ENCODE assay signal across 22 cellular contexts in genomic region chr11:115845872-115846271, GRCh38.
"Had no signal": no experiment of that assay in that cellular context is flagged by ENCODE, and none has a peak within 500 bp of the region (broad histone marks: within the 10 kb centered on the region; RNA-seq: fewer than 3 reads in every experiment).

No MANE protein-coding gene starts in this region.

- H3K79me2 ChIP-seq: parathyroid adenoma had no signal

- H3K4me3 Mint-ChIP-seq: naive thymus-derived CD4-positive, alpha-beta T cell; nephron progenitor cell had no signal

- ATAC-seq: foreskin keratinocyte; left lobe of liver; lower lobe of right lung; naive thymus-derived CD4-positive, alpha-beta T cell; psoas muscle; stimulated activated naive CD8-positive, alpha-beta T cell treated with anti-CD3 and anti-CD28 coated beads, Interleukin-15, Interleukin-2, amounts not matched to agents 100 U/mL and 50 U/mL, for 24 hours had no signal

- H3K4me3 ChIP-seq: esophagus squamous epithelium, lower lobe of right lung, psoas muscle, tibial artery, upper lobe of left lung, uterus had no signal

- H3K27ac Mint-ChIP-seq: naive thymus-derived CD4-positive, alpha-beta T cell; nephron progenitor cell had no signal

- H3K4me1 ChIP-seq: esophagus squamous epithelium, foreskin keratinocyte, lower lobe of right lung, parathyroid adenoma, psoas muscle, tibial artery, upper lobe of left lung, uterus had no signal

- H3K9ac ChIP-seq: parathyroid adenoma had no signal

- H3K36me3 ChIP-seq: esophagus squamous epithelium, lower lobe of right lung, tibial artery, upper lobe of left lung, uterus had no signal

- FAIRE-seq: colon, small intestine had no signal

- H3K27ac ChIP-seq: esophagus squamous epithelium, foreskin keratinocyte, lower lobe of right lung, parathyroid adenoma, psoas muscle, tibial artery, upper lobe of left lung, uterus had no signal

- H3K27me3 ChIP-seq: foreskin keratinocyte, tibial artery, upper lobe of left lung, uterus had no signal

- H3K9me3 ChIP-seq: esophagus squamous epithelium, lower lobe of right lung, upper lobe of left lung, uterus had no signal

- DNase-seq: cerebellar nuclear complex; dermis blood vessel endothelial cell; esophagus squamous epithelium; foreskin keratinocyte; head of caudate nucleus; hypothalamus; islet precursor cell; lower lobe of right lung; mesenchymal stem cell; naive thymus-derived CD4-positive, alpha-beta T cell; nephron progenitor cell; psoas muscle; retina; small intestine; stimulated activated CD4-positive, alpha-beta T cell treated with anti-CD3 and anti-CD28 coated beads, Interleukin-12 subunit alpha, Interleukin-12 subunit beta, amount 100 ng/mL, for 4 hours; stimulated activated naive CD8-positive, alpha-beta T cell treated with anti-CD3 and anti-CD28 coated beads, Interleukin-15, Interleukin-2, amounts not matched to agents 100 U/mL and 50 U/mL, for 24 hours; tibial artery; upper lobe of left lung; uterus had no signal

- H2AFZ ChIP-seq: parathyroid adenoma had no signal
